Comparison of ENCODE assay signal across 40 cellular contexts in genomic region chr6:100862063-100862462, GRCh38.
"Had no signal": no experiment of that assay in that cellular context is flagged by ENCODE, and none has a peak within 500 bp of the region (broad histone marks: within the 10 kb centered on the region; RNA-seq: fewer than 3 reads in every experiment).

No MANE protein-coding gene starts in this region.

- H3K36me3 ChIP-seq: adrenal gland, breast epithelium had no signal

- ATAC-seq: activated naive CD4-positive, alpha-beta T cell treated with anti-CD3 and anti-CD28 coated beads, Interleukin-2, amount 50 U/mL, for 72 hours; activated naive CD8-positive, alpha-beta T cell treated with anti-CD3 and anti-CD28 coated beads, Interleukin-2, amount 50 U/mL, for 24 hours; activated T-cell treated with anti-CD3 and anti-CD28 coated beads, Interleukin-2, amount 50 U/mL, for 4 hours; activated T-cell treated with anti-CD3 and anti-CD28 coated beads, Interleukin-2, amount 50 U/mL, for 72 hours; activated T-helper 17 cell treated with anti-CD3 and anti-CD28 coated beads, Interleukin-2, amount 50 U/mL, for 72 hours; body of pancreas had no signal

- H3K27me3 ChIP-seq: adrenal gland, ascending aorta, body of pancreas, brain microvascular endothelial cell, breast epithelium, cardiac muscle cell had no signal

- H3K4me1 ChIP-seq: adrenal gland, ascending aorta, body of pancreas, breast epithelium had no signal

- H3K27ac ChIP-seq: adrenal gland, ascending aorta, body of pancreas, brain microvascular endothelial cell, breast epithelium, cardiac muscle cell had no signal

- H3K9me3 ChIP-seq: adrenal gland, ascending aorta, body of pancreas, breast epithelium had no signal

- H3K4me3 ChIP-seq: adrenal gland, ascending aorta, body of pancreas, breast epithelium, cardiac muscle cell had no signal

- H3K27ac Mint-ChIP-seq: activated naive CD4-positive, alpha-beta T cell treated with anti-CD3 and anti-CD28 coated beads for 36 hours; activated naive CD4-positive, alpha-beta T cell treated with anti-CD3 and anti-CD28 coated beads, Interleukin-2, amount 10 ng/mL, durations not matched to agents 7 days and 5 days; activated naive CD4-positive, alpha-beta T cell treated with anti-CD3 and anti-CD28 coated beads, Interleukin-2, amount 50 U/mL, for 72 hours; activated naive CD8-positive, alpha-beta T cell; activated naive CD8-positive, alpha-beta T cell treated with anti-CD3 and anti-CD28 coated beads for 36 hours; activated naive CD8-positive, alpha-beta T cell treated with anti-CD3 and anti-CD28 coated beads, Interleukin-2, amount 10 ng/mL, durations not matched to agents 7 days and 5 days; activated naive CD8-positive, alpha-beta T cell treated with anti-CD3 and anti-CD28 coated beads, Interleukin-2, amount 50 U/mL, for 24 hours; activated T-cell treated with anti-CD3 and anti-CD28 coated beads, Interleukin-2, amount 50 U/mL, for 24 hours; activated T-cell treated with anti-CD3 and anti-CD28 coated beads, Interleukin-2, amount 50 U/mL, for 72 hours; activated T-helper 1 cell treated with anti-CD3 and anti-CD28 coated beads, Interleukin-12 subunit alpha, Interleukin-12 subunit beta, Interleukin-2, Interleukin-4 antibody, amounts not matched to agents 30 ng/mL and 10 ng/mL and 1 ng/mL, durations not matched to agents 14 hours and 24 hours and 36 hours; activated T-helper 17 cell treated with anti-CD3 and anti-CD28 coated beads, Interleukin-2, amount 50 U/mL, for 72 hours; activated T-helper 2 cell treated with anti-CD3 and anti-CD28 coated beads, Interferon-gamma antibody, Interleukin-2, Interleukin-4, amounts not matched to agents 10 μg/mL and 5 μg/mL and 100 μg/mL, durations not matched to agents 14 hours and 24 hours and 36 hours; brain had no signal

- H3K4me3 Mint-ChIP-seq: activated naive CD4-positive, alpha-beta T cell treated with anti-CD3 and anti-CD28 coated beads for 36 hours; activated naive CD4-positive, alpha-beta T cell treated with anti-CD3 and anti-CD28 coated beads, Interleukin-2, amount 10 ng/mL, durations not matched to agents 7 days and 5 days; activated naive CD4-positive, alpha-beta T cell treated with anti-CD3 and anti-CD28 coated beads, Interleukin-2, amount 50 U/mL, for 24 hours; activated naive CD8-positive, alpha-beta T cell; activated naive CD8-positive, alpha-beta T cell treated with anti-CD3 and anti-CD28 coated beads for 36 hours; activated naive CD8-positive, alpha-beta T cell treated with anti-CD3 and anti-CD28 coated beads, Interleukin-2, amount 10 ng/mL, durations not matched to agents 7 days and 5 days; activated naive CD8-positive, alpha-beta T cell treated with anti-CD3 and anti-CD28 coated beads, Interleukin-2, amount 50 U/mL, for 24 hours; activated T-cell treated with anti-CD3 and anti-CD28 coated beads, Interleukin-2, amount 50 U/mL, for 24 hours; activated T-cell treated with anti-CD3 and anti-CD28 coated beads, Interleukin-2, amount 50 U/mL, for 4 hours; activated T-cell treated with anti-CD3 and anti-CD28 coated beads, Interleukin-2, amount 50 U/mL, for 72 hours; activated T-helper 1 cell treated with anti-CD3 and anti-CD28 coated beads, Interleukin-12 subunit alpha, Interleukin-12 subunit beta, Interleukin-2, Interleukin-4 antibody, amounts not matched to agents 30 ng/mL and 10 ng/mL and 1 ng/mL, durations not matched to agents 14 hours and 24 hours and 36 hours; activated T-helper 17 cell treated with anti-CD3 and anti-CD28 coated beads, Interleukin-2, amount 50 U/mL, for 72 hours; brain; central memory CD8-positive, alpha-beta T cell had no signal

- H3K4me1 Mint-ChIP-seq: activated naive CD4-positive, alpha-beta T cell treated with anti-CD3 and anti-CD28 coated beads, Interleukin-2, amount 10 ng/mL, durations not matched to agents 7 days and 5 days; activated naive CD8-positive, alpha-beta T cell treated with anti-CD3 and anti-CD28 coated beads for 36 hours; activated naive CD8-positive, alpha-beta T cell treated with anti-CD3 and anti-CD28 coated beads, Interleukin-2, amount 50 U/mL, for 24 hours; activated T-helper 17 cell treated with anti-CD3 and anti-CD28 coated beads, Interleukin-2, amount 50 U/mL, for 72 hours; brain; central memory CD8-positive, alpha-beta T cell had no signal

- H3K9me3 Mint-ChIP-seq: activated T-helper 17 cell treated with anti-CD3 and anti-CD28 coated beads, Interleukin-2, amount 50 U/mL, for 72 hours; brain; central memory CD8-positive, alpha-beta T cell had no signal

- DNase-seq: activated effector memory CD4-positive, alpha-beta T cell treated with anti-CD3 and anti-CD28 coated beads, Interleukin-2, amount 50 U/mL, for 16 hours; activated effector memory CD4-positive, alpha-beta T cell treated with Interleukin-2 at 50 U/mL for 16 hours; activated gamma-delta T cell; activated gamma-delta T cell treated with Interleukin-2 at 50 U/mL for 16 hours; activated naive CD4-positive, alpha-beta T cell; activated naive CD4-positive, alpha-beta T cell treated with anti-CD3 and anti-CD28 coated beads for 36 hours; activated naive CD4-positive, alpha-beta T cell treated with anti-CD3 and anti-CD28 coated beads, Interleukin-2, amount 10 ng/mL, durations not matched to agents 7 days and 5 days; activated naive CD4-positive, alpha-beta T cell treated with anti-CD3 and anti-CD28 coated beads, Interleukin-2, amount 50 U/mL, for 16 hours; activated naive CD4-positive, alpha-beta T cell treated with Interleukin-2 at 50 U/mL for 16 hours; activated naive CD8-positive, alpha-beta T cell treated with anti-CD3 and anti-CD28 coated beads for 36 hours; activated naive CD8-positive, alpha-beta T cell treated with anti-CD3 and anti-CD28 coated beads, Interleukin-2, amount 10 ng/mL, durations not matched to agents 7 days and 5 days; activated naive CD8-positive, alpha-beta T cell treated with anti-CD3 and anti-CD28 coated beads, Interleukin-2, amount 50 U/mL, for 24 hours; activated T-cell treated with anti-CD3 and anti-CD28 coated beads, Interleukin-2, amount 50 U/mL, for 1 hour; activated T-cell treated with anti-CD3 and anti-CD28 coated beads, Interleukin-2, amount 50 U/mL, for 24 hours; activated T-cell treated with anti-CD3 and anti-CD28 coated beads, Interleukin-2, amount 50 U/mL, for 4 hours; activated T-cell treated with anti-CD3 and anti-CD28 coated beads, Interleukin-2, amount 50 U/mL, for 48 hours; activated T-cell treated with anti-CD3 and anti-CD28 coated beads, Interleukin-2, amount 50 U/mL, for 72 hours; adrenal gland; amniotic stem cell; amygdala; anterior cingulate cortex; aorta; body of pancreas; brain microvascular endothelial cell; caudate nucleus; central memory CD4-positive, alpha-beta T cell; cerebellar nuclear complex had no signal

- FAIRE-seq: astrocyte, bronchial epithelial cell had no signal

- H3K27me3 Mint-ChIP-seq: activated naive CD4-positive, alpha-beta T cell treated with anti-CD3 and anti-CD28 coated beads, Interleukin-2, amount 10 ng/mL, durations not matched to agents 7 days and 5 days; activated naive CD4-positive, alpha-beta T cell treated with anti-CD3 and anti-CD28 coated beads, Interleukin-2, amount 50 U/mL, for 24 hours; activated naive CD8-positive, alpha-beta T cell; activated naive CD8-positive, alpha-beta T cell treated with anti-CD3 and anti-CD28 coated beads for 36 hours; activated naive CD8-positive, alpha-beta T cell treated with anti-CD3 and anti-CD28 coated beads, Interleukin-2, amount 10 ng/mL, durations not matched to agents 7 days and 5 days; activated naive CD8-positive, alpha-beta T cell treated with anti-CD3 and anti-CD28 coated beads, Interleukin-2, amount 50 U/mL, for 24 hours; activated T-cell treated with anti-CD3 and anti-CD28 coated beads, Interleukin-2, amount 50 U/mL, for 24 hours; activated T-helper 17 cell treated with anti-CD3 and anti-CD28 coated beads, Interleukin-2, amount 50 U/mL, for 72 hours; central memory CD8-positive, alpha-beta T cell had no signal
